In genomic region chr9:26946753-26947727, GRCh38 we compare ENCODE assay signal across 8 cellular contexts.
DNase-seq lines count a peak whose midpoint lies in the region; ATAC-seq lines count a peak whose summit lies in the region.

TSS of gene PLAA (minus strand) at chr9:26947242. CDS start at chr9:26947045, 197 bp downstream.

- peak; percentile 99 for ATAC-seq in GM19395 (IDR thresholded peaks at IDR 0.05; ENCODE audit: unreplicated experiment)
- peak; percentile 98 for ATAC-seq in HG03565 (IDR thresholded peaks at IDR 0.05; ENCODE audit: unreplicated experiment)

- peak; percentile 94 for DNase-seq in CD1c-positive myeloid dendritic cell (ENCODE audit: extremely low spot score)
- peak; percentile 92 for DNase-seq in NCI-H774 (lab: John Stamatoyannopoulos, UW)
- DNase-seq in activated CD8-positive, alpha-beta memory T cell treated with anti-CD3 and anti-CD28 coated beads for 24 hours = peak; percentile 93
- peak; percentile 78 for DNase-seq in effector CD8-positive, alpha-beta T cell (lab: John Stamatoyannopoulos, UW)
- peak; percentile 91 for DNase-seq in medulla oblongata (ENCODE audit: extremely low spot score)
- peak; percentile 79 for DNase-seq in stimulated activated CD8-positive, alpha-beta memory T cell treated with anti-CD3 and anti-CD28 coated beads, Interleukin-12 subunit alpha, Interleukin-12 subunit beta, amount 100 ng/mL, for 1 hour (ENCODE audit: low read depth)

Comparison
In these comparisons a context has a peak if more than half of its experiments do, and no peak if none do; other contexts are left out.
1. Peak in every context shown above with its lines: DNase-seq and ATAC-seq.